Comparison of ENCODE assay signal across 21 cellular contexts in genomic region chr3:172110127-172110779, GRCh38.
"Had no signal": no experiment of that assay in that cellular context is flagged by ENCODE, and none has a peak within 500 bp of the region (broad histone marks: within the 10 kb centered on the region; RNA-seq: fewer than 3 reads in every experiment).

No MANE protein-coding gene starts in this region.

- H3K9me3 ChIP-seq: esophagus muscularis mucosa, gastroesophageal sphincter, left ventricle myocardium inferior, lower lobe of right lung, ovary, right atrium auricular region, tibial artery, upper lobe of left lung, uterus had no signal

- H3K27ac Mint-ChIP-seq: memory B cell; stimulated activated effector memory CD8-positive, alpha-beta T cell treated with anti-CD3 and anti-CD28 coated beads, Interleukin-12 subunit alpha, Interleukin-12 subunit beta, amount 100 ng/mL, for 72 hours had no signal

- H3K36me3 ChIP-seq: ovary, uterus had no signal

- H3K9me3 Mint-ChIP-seq: effector memory CD8-positive, alpha-beta T cell; memory B cell; stimulated activated effector memory CD8-positive, alpha-beta T cell treated with anti-CD3 and anti-CD28 coated beads, Interleukin-12 subunit alpha, Interleukin-12 subunit beta, amount 100 ng/mL, for 72 hours had no signal

- H3K27me3 ChIP-seq: esophagus muscularis mucosa, gastroesophageal sphincter, ovary, right atrium auricular region, tibial artery, upper lobe of left lung, uterus had no signal

- H3K4me3 Mint-ChIP-seq: memory B cell; naive B cell; stimulated activated effector memory CD8-positive, alpha-beta T cell treated with anti-CD3 and anti-CD28 coated beads, Interleukin-12 subunit alpha, Interleukin-12 subunit beta, amount 100 ng/mL, for 72 hours had no signal

- ATAC-seq: effector memory CD8-positive, alpha-beta T cell; gastroesophageal sphincter; left cardiac atrium; lower lobe of right lung; stimulated activated effector memory CD8-positive, alpha-beta T cell treated with anti-CD3 and anti-CD28 coated beads, Interleukin-12 subunit alpha, Interleukin-12 subunit beta, amount 100 ng/mL, for 72 hours; stimulated activated naive CD8-positive, alpha-beta T cell treated with anti-CD3 and anti-CD28 coated beads, Interleukin-15, Interleukin-2, amounts not matched to agents 100 U/mL and 50 U/mL, for 24 hours had no signal

- H3K4me3 ChIP-seq: esophagus muscularis mucosa, gastroesophageal sphincter, left ventricle myocardium inferior, lower lobe of right lung, ovary, right atrium auricular region, tibial artery, upper lobe of left lung, uterus had no signal

- DNase-seq: effector memory CD8-positive, alpha-beta T cell; foreskin fibroblast; glutamatergic neuron; left cardiac atrium; left ventricle myocardium inferior; lower lobe of right lung; naive B cell; nucleus accumbens; ovary; stimulated activated CD4-positive, alpha-beta T cell treated with anti-CD3 and anti-CD28 coated beads, Interleukin-4, amount 100 ng/mL, for 1 hour; stimulated activated CD8-positive, alpha-beta memory T cell treated with anti-CD3 and anti-CD28 coated beads, Interleukin-4, amount 100 ng/mL, for 48 hours; stimulated activated naive CD8-positive, alpha-beta T cell treated with anti-CD3 and anti-CD28 coated beads, Interleukin-15, Interleukin-2, amounts not matched to agents 100 U/mL and 50 U/mL, for 24 hours; tibial artery; upper lobe of left lung; uterus had no signal

- H3K27me3 Mint-ChIP-seq: effector memory CD8-positive, alpha-beta T cell had no signal

- H3K27ac ChIP-seq: epithelial cell of prostate, esophagus muscularis mucosa, gastroesophageal sphincter, left ventricle myocardium inferior, lower lobe of right lung, ovary, right atrium auricular region, tibial artery, upper lobe of left lung, uterus had no signal
